ENCODE assay signal across 8 cellular contexts in the genomic region with DNA sequence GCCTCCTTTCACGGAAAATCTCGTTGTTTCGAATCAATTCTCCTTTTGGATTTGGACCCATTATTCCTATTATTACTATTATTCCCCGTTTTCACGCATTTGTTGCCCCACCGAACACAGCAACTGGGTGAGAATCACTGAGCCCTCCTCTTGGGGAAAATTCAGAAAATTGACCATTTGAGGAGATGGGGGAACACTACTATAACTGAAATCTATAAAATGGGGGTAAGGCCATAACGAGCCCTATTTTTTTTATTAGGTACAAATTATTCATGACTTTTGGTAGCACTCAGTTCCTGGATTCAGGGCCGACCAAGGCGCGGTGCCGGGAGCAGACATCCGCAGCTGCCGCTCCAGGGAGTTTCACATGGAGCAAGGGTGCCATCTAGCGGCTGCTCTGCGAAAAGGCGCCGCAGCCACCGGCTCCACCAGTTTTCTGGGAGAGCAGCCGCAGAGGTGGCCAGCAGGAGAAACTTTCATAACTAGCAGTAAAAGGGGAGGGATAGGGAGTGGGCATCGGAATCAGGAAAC. TPM values are rescaled to one million over a fixed set of nuclear protein-coding genes. Genes with fewer than 3 reads are reported as not detected.
A peak's percentile ranks its signal among the peaks of the same experiment; 100 is the strongest.
DNase-seq lines count a peak whose midpoint lies in the region; ATAC-seq, FAIRE-seq and TF ChIP-seq lines count a peak whose summit lies in the region.

No MANE protein-coding gene starts in this region.

- peaks cover 86% of the 10 kb centered on the region for H3K27me3 ChIP-seq in CD8-positive, alpha-beta memory T cell (ENCODE audit: insufficient read depth, low read length, poor library complexity, severe bottlenecking)
- H3K27me3 ChIP-seq in PC-9 (ENCODE audit: insufficient read depth, low read depth), result no peaks in the 10 kb centered on the region

- H4K20me1 ChIP-seq in PC-9 (ENCODE audit: insufficient read depth), result no peaks in the 10 kb centered on the region

- TF ChIP-seq CTCF in PC-9 (conservative IDR thresholded peaks at IDR 0.05), result peak; percentile 98

- POLR2A ChIA-PET in CD8-positive, alpha-beta memory T cell (lab: Charles Lee), result interaction anchor here (0.6 to 1.0 kb wide), 2 partner anchors 9 to 545 kb away, joined by 3 to 4 read pairs; no protein-coding TSS in a partner anchor
- POLR2A ChIA-PET in PC-9 (lab: Charles Lee; ENCODE audit: unreplicated experiment), result interaction anchor here (0.7 kb wide), 1 partner anchor 17 kb away, joined by 3 read pairs; no protein-coding TSS in a partner anchor

- H3K36me3 ChIP-seq in CD8-positive, alpha-beta memory T cell (ENCODE audit: insufficient read depth, low read length), result no peaks in the 10 kb centered on the region
- H3K36me3 ChIP-seq in PC-9 (ENCODE audit: low read depth), result no peaks in the 10 kb centered on the region

- H3K9me3 ChIP-seq in CD8-positive, alpha-beta memory T cell (ENCODE audit: low read length), result no peaks in the 10 kb centered on the region
- no peaks in the 10 kb centered on the region for H3K9me3 ChIP-seq in PC-9 (ENCODE audit: insufficient read depth, low read depth)

- H3K27ac ChIP-seq in CD8-positive, alpha-beta memory T cell (ENCODE audit: low read depth, low read length), result no peak overlapping the region
- no peak overlapping the region for H3K27ac ChIP-seq in PC-9

- peaks cover 31 to 47% (median 42%) of the 10 kb centered on the region in 3 donors for H3K4me1 Mint-ChIP-seq in CD8-positive, alpha-beta memory T cell
- peaks cover 32 to 37% (median 36%) of the 10 kb centered on the region in 3 donors for H3K4me1 Mint-ChIP-seq in naive B cell

- DNase-seq in CD8-positive, alpha-beta memory T cell, result peak; percentile 73 to 85 (median 78)
- peak; percentile 96 for DNase-seq in HTR-8/SVneo (ENCODE audit: insufficient read length, low spot score)
- DNase-seq in PC-9, result peak; percentile 73 to 89
- peak; percentile 89 for DNase-seq in activated T-cell treated with anti-CD3 and anti-CD28 coated beads, Interleukin-2, amount 50 U/mL, for 1 hour
- DNase-seq in erythroblast (lab: John Stamatoyannopoulos, UW), result peak; percentile 77 to 88
- peak; percentile 73 for DNase-seq in naive B cell
- peak; percentile 69 for DNase-seq in stimulated activated CD8-positive, alpha-beta memory T cell treated with anti-CD3 and anti-CD28 coated beads, Interleukin-7, amount 100 ng/mL, for 24 hours (ENCODE audit: low read depth)

- ATAC-seq in naive B cell (ENCODE audit: low read depth in 2 of 2) (peak; percentile 69 to 77), GM21526 (IDR thresholded peaks at IDR 0.05; ENCODE audit: low FRiP score, unreplicated experiment) (no peak)

- intact Hi-C loops in PC-9 (cut with micrococcal nuclease; ENCODE audit: unreplicated experiment), result loop anchor here (1.0 to 10.0 kb wide), 8 partner anchors 266 to 674 kb away; a partner anchor contains a TSS

- peaks cover 33% of the 10 kb centered on the region for H3K4me1 ChIP-seq in CD8-positive, alpha-beta memory T cell (ENCODE audit: insufficient read depth, low read length)
- H3K4me1 ChIP-seq in PC-9 (replicated peaks; ENCODE audit: insufficient read depth), result peaks cover 9% of the 10 kb centered on the region; the same call in 1 of the 2 replicates

- peak overlapping the region in 6 of 7 donors; percentile 20 to 67 (median 48) for H3K4me3 Mint-ChIP-seq in CD8-positive, alpha-beta memory T cell
- H3K4me3 Mint-ChIP-seq in naive B cell, result peak overlapping the region; percentile 18 to 83 (median 60)

- FAIRE-seq in HTR-8/SVneo (lab: Jason Lieb, UNC), result peak; percentile 86

- H2AFZ ChIP-seq in PC-9, result no peak overlapping the region

- peaks cover 0 to 4% (median 0%) of the 10 kb centered on the region in 5 donors for H3K9me3 Mint-ChIP-seq in CD8-positive, alpha-beta memory T cell
- peaks cover 0 to 2% (median 0%) of the 10 kb centered on the region in 7 donors for H3K9me3 Mint-ChIP-seq in naive B cell

- peaks cover 0 to 2% (median 0%) of the 10 kb centered on the region in 3 donors for H3K36me3 Mint-ChIP-seq in CD8-positive, alpha-beta memory T cell
- H3K36me3 Mint-ChIP-seq in naive B cell, result peaks cover 0 to 8% of the 10 kb centered on the region in 2 donors

- no peaks in the 10 kb centered on the region for H3K79me2 ChIP-seq in PC-9 (ENCODE audit: low read depth)

- H3K4me2 ChIP-seq in PC-9, result peak overlapping the region; percentile 32; the same call in 1 of the 2 replicates

- peak overlapping the region in 2 of 8 donors; percentile 28 to 92 for H3K27ac Mint-ChIP-seq in CD8-positive, alpha-beta memory T cell
- peak overlapping the region in 5 of 6 donors; percentile 64 to 96 (median 77) for H3K27ac Mint-ChIP-seq in naive B cell

- peaks cover 88 to 95% of the 10 kb centered on the region in 2 donors for H3K27me3 Mint-ChIP-seq in CD8-positive, alpha-beta memory T cell
- H3K27me3 Mint-ChIP-seq in naive B cell, result peaks cover 79 to 97% (median 94%) of the 10 kb centered on the region in 3 donors

- H3K4me3 ChIP-seq in CD8-positive, alpha-beta memory T cell (ENCODE audit: low read length), result no peak overlapping the region
- H3K4me3 ChIP-seq in PC-9, result no peak overlapping the region

- H3F3A ChIP-seq in PC-9 (ENCODE audit: insufficient read depth, low read depth), result no peaks in the 10 kb centered on the region

- CTCF ChIA-PET in CD8-positive, alpha-beta memory T cell (lab: Charles Lee), result interaction anchor here (0.8 to 2.2 kb wide), 22 partner anchors 7 to 593 kb away, joined by 3 to 18 read pairs (median 5); a partner anchor contains a TSS
- CTCF ChIA-PET in PC-9 (lab: Charles Lee), result interaction anchor here (1.1 kb wide), 1 partner anchor 403 kb away, joined by 3 read pairs; no protein-coding TSS in a partner anchor

- TF ChIP-seq POLR2A in erythroblast (IDR thresholded peaks at IDR 0.05; ENCODE audit: low read length), result no peak

- no TSS peak for BruUV-seq in PC-9 (replicated peaks; lab: Mats Ljungman, UMichigan)

- no peaks in the 10 kb centered on the region for H3K9me2 ChIP-seq in PC-9 (ENCODE audit: insufficient read depth)

RNA-seq across cellular contexts. Expression of a gene that starts 3.3 kb away (rescaled TPM):
- total RNA-seq in CD8-positive, alpha-beta memory T cell, result not detected
- polyA plus RNA-seq in CD8-positive, alpha-beta memory T cell, result not detected
- total RNA-seq in PC-9 (2021), result 0.70 and 1.3 TPM in 2 replicates
- polyA plus RNA-seq in naive B cell (ENCODE audit: low read depth in 6 of 6), result not detected

RNA-seq across cellular contexts. Expression of a gene that starts 7.6 kb away (rescaled TPM):
- total RNA-seq in CD8-positive, alpha-beta memory T cell, result under 1 TPM; 0.89 to 0.96 TPM
- polyA plus RNA-seq in CD8-positive, alpha-beta memory T cell, result 0.87 TPM
- 28.2 and 34.0 TPM in 2 replicates for total RNA-seq in PC-9 (2021)
- polyA plus RNA-seq in naive B cell (ENCODE audit: low read depth in 6 of 6), result under 1 TPM in 2 of 6 donors, not detected in 4; 0.24 to 0.58 TPM

RNA-seq across cellular contexts. Expression of a gene that starts 7.7 kb away (rescaled TPM):
- 1 to 10 TPM; 2.0 to 2.6 TPM for total RNA-seq in CD8-positive, alpha-beta memory T cell
- not detected for polyA plus RNA-seq in CD8-positive, alpha-beta memory T cell
- total RNA-seq in PC-9 (2021), result 0.30 and 0.70 TPM in 2 replicates
- not detected for polyA plus RNA-seq in naive B cell (ENCODE audit: low read depth in 6 of 6)

RNA-seq across cellular contexts. Expression of a gene that starts 13.6 kb away (rescaled TPM):
- total RNA-seq in CD8-positive, alpha-beta memory T cell, result under 1 TPM; 0.22 to 0.37 TPM
- polyA plus RNA-seq in CD8-positive, alpha-beta memory T cell, result not detected
- total RNA-seq in PC-9 (2021), result 27.9 and 30.7 TPM in 2 replicates
- polyA plus RNA-seq in naive B cell (ENCODE audit: low read depth in 6 of 6), result not detected

RNA-seq across cellular contexts. Expression of a gene that starts 24.9 kb away (rescaled TPM):
- total RNA-seq in CD8-positive, alpha-beta memory T cell, result not detected
- not detected for polyA plus RNA-seq in CD8-positive, alpha-beta memory T cell
- 8.3 and 12.9 TPM in 2 replicates for total RNA-seq in PC-9 (2021)
- polyA plus RNA-seq in naive B cell (ENCODE audit: low read depth in 6 of 6), result not detected

Comparison
In these comparisons a context has a peak if more than half of its experiments do, and no peak if none do; other contexts are left out.
1. RNA of a gene that starts 7.6 kb away (total RNA-seq): 28.2 to 34.0 TPM in PC-9; 0.89 to 0.96 TPM in CD8-positive, alpha-beta memory T cell; every median in the first group is over 10 times any median in the second.
2. Peak in every context shown above with its lines, with median percentiles within 50 percentile points of each other: DNase-seq.